Comparison of ENCODE assay signal across 20 cellular contexts in the genomic region with DNA sequence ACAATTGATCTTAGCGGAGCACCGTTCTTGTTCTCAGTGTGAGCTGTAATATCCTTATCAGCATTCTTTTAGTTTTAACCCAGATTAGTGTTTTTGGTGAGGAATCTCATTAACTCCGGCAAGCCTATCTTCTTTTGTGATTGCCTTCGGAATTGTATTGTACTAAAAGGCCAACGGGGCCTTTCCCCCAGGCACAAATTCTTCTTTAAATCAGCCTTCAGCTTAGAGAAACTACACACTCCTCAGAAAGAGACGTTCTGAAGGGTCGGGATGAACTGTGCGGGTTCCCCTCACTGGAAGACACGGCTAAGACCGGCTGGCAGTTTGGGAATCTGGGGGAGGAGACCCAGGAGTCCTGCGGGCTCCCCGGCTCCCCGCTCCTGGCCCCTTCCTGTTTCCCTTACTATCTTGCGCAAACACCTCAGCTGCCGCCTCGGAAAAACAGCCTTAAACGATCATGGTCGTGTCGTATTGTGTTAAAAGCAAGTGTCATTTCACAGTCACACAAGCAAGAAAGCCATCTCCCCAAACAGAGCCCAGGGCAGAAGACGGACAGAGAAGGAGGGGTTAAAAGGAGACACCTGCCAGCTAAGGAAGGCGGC.
A peak's percentile ranks its signal among the peaks of the same experiment; 100 is the strongest.
DNase-seq lines count a peak whose midpoint lies in the region; ATAC-seq, FAIRE-seq and TF ChIP-seq lines count a peak whose summit lies in the region.
"Had no signal": no experiment of that assay in that cellular context is flagged by ENCODE, and none has a peak within 500 bp of the region (broad histone marks: within the 10 kb centered on the region; RNA-seq: fewer than 3 reads in every experiment).

No MANE protein-coding gene starts in this region.

- H3K9me3 Mint-ChIP-seq in neural crest cell = peaks cover 2% of the 10 kb centered on the region
- H3K9me3 Mint-ChIP-seq in activated T-cell treated with anti-CD3 and anti-CD28 coated beads, Interleukin-2, amount 50 U/mL, for 72 hours = peaks cover 0 to 4% of the 10 kb centered on the region in 2 donors

- in situ Hi-C loops in HAP-1 (cut with MboI; ENCODE audit: low sequenced_read_pairs) = no loop called here

- TF ChIP-seq RAD21 in H1 (IDR thresholded peaks at IDR 0.05 in 1 of 2, conservative IDR thresholded peaks at IDR 0.05 in 1 of 2; ENCODE audit: low read depth in 2 of 2, low read length in 2 of 2) = no peak

- no peak overlapping the region for H3K4ac ChIP-seq in H1 (replicated peaks; ENCODE audit: insufficient read length, low read depth, low read length)

- no peak overlapping the region for H4K8ac ChIP-seq in H1 (ENCODE audit: extremely low read depth, insufficient read depth, low read length)

- no peaks in the 10 kb centered on the region for H3K23me2 ChIP-seq in H1 (ENCODE audit: low read depth, low read length)

- peak overlapping the region; percentile 76 for H3K18ac ChIP-seq in H1 (ENCODE audit: extremely low read depth, low read length)

- no peak overlapping the region for H2AFZ ChIP-seq in H1 (ENCODE audit: low read length)
- H2AFZ ChIP-seq: PC-9 had no signal

- WGBS in H1 (ENCODE audit: extremely low coverage in 1 of 2, insufficient coverage in 1 of 2, insufficient read length in 1 of 2, insufficient replicate concordance in 2 of 2, low coverage in 1 of 2, low lambda C conversion rate in 2 of 2, missing lambda C conversion rate in 1 of 2), 2 experiments = 20% methylated on average over 20 of the region's 21 CpGs; no CpG with 5 or more reads in 1 of the 2 experiments

- no peak overlapping the region for H3K23ac ChIP-seq in H1 (ENCODE audit: insufficient read length)

- H3K4me3 ChIP-seq in BLaER1 (peak overlapping the region; percentile 62), HAP-1 (no peak overlapping the region; the same call in 1 of the 2 replicates), H1 (ENCODE audit: extremely low read depth in 1 of 4, insufficient read depth in 2 of 4, low read depth in 3 of 4, low read length in 4 of 4) (peak overlapping the region in 2 of 4 experiments; percentile 3 to 19; a peak in 3 of 8 replicates)
- H3K4me3 ChIP-seq: PC-9, SJCRH30 had no signal

- no peak for FAIRE-seq in H1 (lab: Jason Lieb, UNC)
- FAIRE-seq: GM19239 had no signal

- CTCF ChIA-PET in H1 (lab: Charles Lee; ENCODE audit: partially characterized antibody) = interaction anchor here (1.0 to 1.3 kb wide), 2 partner anchors 25 to 95 kb away, joined by 3 to 4 read pairs; no protein-coding TSS in a partner anchor

- H3K27ac ChIP-seq in BLaER1 (peak overlapping the region; percentile 92), H1 (ENCODE audit: low read depth, low read length) (peak overlapping the region; percentile 25)
- H3K27ac ChIP-seq: PC-9, SJCRH30 had no signal

- peaks cover 62% of the 10 kb centered on the region for H3K4me1 Mint-ChIP-seq in neural crest cell
- no peaks in the 10 kb centered on the region for H3K4me1 Mint-ChIP-seq in activated T-cell treated with anti-CD3 and anti-CD28 coated beads, Interleukin-2, amount 50 U/mL, for 72 hours (ENCODE audit: low read depth)

- TF ChIP-seq POLR2A in H1 (IDR thresholded peaks at IDR 0.05; ENCODE audit: control extremely low read depth in 1 of 2, low read depth in 2 of 2, low read length in 2 of 2) = no peak

- H2BK12ac ChIP-seq in H1 (ENCODE audit: low read depth, low read length) = peak overlapping the region; percentile 40; the same call in 1 of the 2 replicates

- H3K9me3 ChIP-seq in BLaER1 = no peaks in the 10 kb centered on the region
- H3K9me3 ChIP-seq in HAP-1 = no peaks in the 10 kb centered on the region
- no peaks in the 10 kb centered on the region for H3K9me3 ChIP-seq in H1 (ENCODE audit: insufficient read depth in 2 of 2, low read depth in 1 of 2, low read length in 1 of 2)
- H3K9me3 ChIP-seq: SJCRH30 had no signal

- H3K4me2 ChIP-seq in BLaER1 = peak overlapping the region; percentile 86
- peak overlapping the region; percentile 12 to 42; a peak in 3 of 4 replicates for H3K4me2 ChIP-seq in H1 (ENCODE audit: insufficient read depth in 1 of 2, low read depth in 2 of 2, low read length in 2 of 2)
- H3K4me2 ChIP-seq: PC-9 had no signal

- ATAC-seq in activated T-cell treated with anti-CD3 and anti-CD28 coated beads, Interleukin-2, amount 50 U/mL, for 72 hours (replicated peaks in 1 of 2) = no peak
- ATAC-seq: HCT116 had no signal

- POLR2A ChIA-PET in H1 (lab: Charles Lee; ENCODE audit: partially characterized antibody) = interaction anchor here (2.2 kb wide), 1 partner anchor 15 kb away, joined by 6 read pairs; no protein-coding TSS in a partner anchor

- H3K36me3 ChIP-seq in BLaER1 (no peaks in the 10 kb centered on the region), HAP-1 (replicated peaks) (no peaks in the 10 kb centered on the region), H1 (ENCODE audit: control insufficient read depth in 2 of 4, insufficient read depth in 4 of 4, low read length in 3 of 4) (0 out of 8 replicates have a peak, but pooled peaks cover 0 to 2% (median 0%) of the 10 kb centered on the region in 4 experiments)
- H3K36me3 ChIP-seq: SJCRH30 had no signal

- no peak overlapping the region for H3K14ac ChIP-seq in H1 (ENCODE audit: insufficient read length)

- H3K79me2 ChIP-seq in H1 (ENCODE audit: control insufficient read depth in 1 of 2, insufficient read depth in 2 of 2, low read length in 2 of 2) = no peaks in the 10 kb centered on the region

- H3K4me1 ChIP-seq in BLaER1 (peaks cover 95% of the 10 kb centered on the region), HAP-1 (peaks cover 51% of the 10 kb centered on the region), H1 (replicated peaks in 1 of 4; ENCODE audit: control insufficient read depth in 3 of 4, insufficient read depth in 4 of 4, low read length in 3 of 4) (peaks cover 29 to 72% (median 51%) of the 10 kb centered on the region in 4 experiments)
- H3K4me1 ChIP-seq: SJCRH30 had no signal

- H3K4me3 Mint-ChIP-seq in neural crest cell = peak overlapping the region; percentile 35
- no peak overlapping the region for H3K4me3 Mint-ChIP-seq in activated T-cell treated with anti-CD3 and anti-CD28 coated beads, Interleukin-2, amount 50 U/mL, for 72 hours

- TF ChIP-seq EP300 in H1 (IDR thresholded peaks at IDR 0.05; ENCODE audit: borderline replicate concordance in 1 of 2, low read depth in 2 of 2, low read length in 2 of 2) = no peak

- peak; percentile 72 to 91 for DNase-seq in HAP-1 (ENCODE audit: low spot score in 2 of 2)
- DNase-seq in H1 (ENCODE audit: low read depth in 1 of 2, low spot score in 2 of 2) = no peak
- DNase-seq in neural crest cell (ENCODE audit: low read depth, low spot score) = no peak
- DNase-seq in SKM-1 treated with dmso at 0.1 percent for 144 hours (lab: John Stamatoyannopoulos, UW; ENCODE audit: unreplicated experiment) = no peak
- DNase-seq in stimulated activated CD4-positive, alpha-beta T cell treated with anti-CD3 and anti-CD28 coated beads, Interleukin-4, amount 100 ng/mL, for 1 hour = no peak
- DNase-seq in NCI-H2029 treated with DMSO at 0.1 percent for 48 hours (lab: John Stamatoyannopoulos, UW) = no peak
- DNase-seq in activated T-cell treated with anti-CD3 and anti-CD28 coated beads, Interleukin-2, amount 50 U/mL, for 72 hours = no peak
- DNase-seq: 8988T, C1 segment of cervical spinal cord, KBM-7, MV-4-11, NCI-H1417 treated with DMSO at 0.1 percent for 48 hours, NCI-H2081, NCI-H510A, NCI-H82, PC-9, SJCRH30 had no signal

- H4K20me1 ChIP-seq in BLaER1 (no peaks in the 10 kb centered on the region), H1 (replicated peaks in 1 of 2; ENCODE audit: control insufficient read depth in 1 of 2, insufficient read depth in 2 of 2, low read length in 2 of 2) (no peaks in the 10 kb centered on the region)

- H4K5ac ChIP-seq in H1 (ENCODE audit: insufficient read length, low read depth, low read length) = peak overlapping the region; percentile 77

- no peak overlapping the region for H3K56ac ChIP-seq in H1 (replicated peaks; ENCODE audit: insufficient read length, low read depth, low read length)

- H3K27me3 Mint-ChIP-seq in neural crest cell (ENCODE audit: low read depth) = peaks cover 15% of the 10 kb centered on the region
- peaks cover 29% of the 10 kb centered on the region for H3K27me3 Mint-ChIP-seq in activated T-cell treated with anti-CD3 and anti-CD28 coated beads, Interleukin-2, amount 50 U/mL, for 72 hours (ENCODE audit: low read depth)

- no peak overlapping the region for H3K27ac Mint-ChIP-seq in neural crest cell (ENCODE audit: unreplicated experiment)
- no peak overlapping the region for H3K27ac Mint-ChIP-seq in activated T-cell treated with anti-CD3 and anti-CD28 coated beads, Interleukin-2, amount 50 U/mL, for 72 hours

- no peaks in the 10 kb centered on the region for H3K79me1 ChIP-seq in H1 (ENCODE audit: low read depth, low read length)

- H3K27me3 ChIP-seq in BLaER1 (peaks cover 27% of the 10 kb centered on the region), HAP-1 (ENCODE audit: low read depth) (no peaks in the 10 kb centered on the region), H1 (replicated peaks in 1 of 4; ENCODE audit: control insufficient read depth in 3 of 4, extremely low read depth in 1 of 4, insufficient read depth in 3 of 4, low read length in 3 of 4) (peaks cover 0 to 7% (median under 1%) of the 10 kb centered on the region in 4 experiments; a peak in 5 of 7 replicates)
- H3K27me3 ChIP-seq: SJCRH30 had no signal

- H2BK120ac ChIP-seq in H1 (replicated peaks; ENCODE audit: low read depth, low read length) = peak overlapping the region; percentile 60

- no peak for TF ChIP-seq CTCF in H1 (IDR thresholded peaks at IDR 0.05; ENCODE audit: control extremely low read depth in 1 of 3, insufficient read depth in 1 of 3, low read depth in 1 of 3, low read length in 3 of 3)
- no peak for TF ChIP-seq CTCF in neural crest cell (conservative IDR thresholded peaks at IDR 0.05)

- no peak overlapping the region for H2BK15ac ChIP-seq in H1 (ENCODE audit: low read length)

- no peak overlapping the region for H2AK5ac ChIP-seq in H1 (ENCODE audit: low read depth, low read length)

- peak overlapping the region; percentile 74 for H2BK20ac ChIP-seq in H1 (ENCODE audit: low read length)

- H2BK5ac ChIP-seq in H1 (ENCODE audit: low read depth, low read length) = peak overlapping the region; percentile 63; the same call in 1 of the 2 replicates

- peak overlapping the region; percentile 51 for H4K91ac ChIP-seq in H1 (replicated peaks; ENCODE audit: insufficient read length, low read length)

- no peaks in the 10 kb centered on the region for H3K36me3 Mint-ChIP-seq in neural crest cell (ENCODE audit: low read depth)
- no peaks in the 10 kb centered on the region for H3K36me3 Mint-ChIP-seq in activated T-cell treated with anti-CD3 and anti-CD28 coated beads, Interleukin-2, amount 50 U/mL, for 72 hours (ENCODE audit: insufficient read depth in 2 of 2)

- H3K9ac ChIP-seq in BLaER1 = peak overlapping the region; percentile 81
- no peak overlapping the region for H3K9ac ChIP-seq in H1 (replicated peaks in 1 of 4; ENCODE audit: extremely low read depth in 1 of 4, low read depth in 3 of 4, low read length in 3 of 4)

TF ChIP-seq in H1, 55 proteins besides CTCF, POLR2A, EP300 and RAD21:
- TF ChIP-seq EGR1 (IDR thresholded peaks at IDR 0.05; ENCODE audit: borderline replicate concordance, low read depth, low read length) = peak; percentile 71; the same call in 1 of the 2 replicates
- TF ChIP-seq TAF7 (optimal IDR thresholded peaks at IDR 0.05; ENCODE audit: borderline replicate concordance, low read depth, low read length) = no peak
- no peak for TF ChIP-seq POLR2AphosphoS5 (IDR thresholded peaks at IDR 0.05; ENCODE audit: low read depth, low read length)

Comparison
In these comparisons a context has a peak if more than half of its experiments do, and no peak if none do; other contexts are left out.
1. DNase-seq: peak in HAP-1 (2 of 2); none in H1 (0 of 2), neural crest cell (single experiment), SKM-1 treated with dmso at 0.1 percent for 144 hours (single experiment), stimulated activated CD4-positive, alpha-beta T cell treated with anti-CD3 and anti-CD28 coated beads, Interleukin-4, amount 100 ng/mL, for 1 hour (single experiment), NCI-H2029 treated with DMSO at 0.1 percent for 48 hours (single experiment) and activated T-cell treated with anti-CD3 and anti-CD28 coated beads, Interleukin-2, amount 50 U/mL, for 72 hours (0 of 2).